Comparison of ENCODE assay signal across 11 cellular contexts in the genomic region with DNA sequence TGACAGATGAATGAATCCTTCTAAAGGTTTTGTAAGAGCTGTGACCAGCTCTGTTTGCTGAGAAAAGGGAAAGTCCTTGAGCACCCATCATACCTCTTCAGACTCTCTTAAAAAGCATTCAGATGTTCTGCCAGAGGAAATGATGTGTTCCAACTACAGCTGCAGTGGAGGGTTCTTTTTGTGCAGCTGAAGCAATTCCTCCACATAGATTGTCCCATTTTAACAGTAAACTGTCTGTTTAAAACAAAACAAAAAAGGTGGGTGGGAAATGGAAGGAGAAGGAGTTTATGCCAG.
DNase-seq lines count a peak whose midpoint lies in the region; ATAC-seq and TF ChIP-seq lines count a peak whose summit lies in the region.
"Had no signal": no experiment of that assay in that cellular context is flagged by ENCODE, and none has a peak within 500 bp of the region (broad histone marks: within the 10 kb centered on the region; RNA-seq: fewer than 3 reads in every experiment).

No MANE protein-coding gene starts in this region.

- peak overlapping the region; percentile 52 for H3K27ac ChIP-seq in HEK293 (ENCODE audit: extremely low read depth, low read depth, low read length)
- no peak overlapping the region for H3K27ac ChIP-seq in SK-N-SH (ENCODE audit: low read depth in 2 of 2, low read length in 1 of 2)
- H3K27ac ChIP-seq: skin epidermis had no signal

- no peak for ATAC-seq in HG02870 (IDR thresholded peaks at IDR 0.05; ENCODE audit: unreplicated experiment)
- ATAC-seq in HG02938 (IDR thresholded peaks at IDR 0.05; ENCODE audit: unreplicated experiment) = no peak

- no peaks in the 10 kb centered on the region for H3K9me2 ChIP-seq in SK-N-SH

- DNase-seq in GM06990 (ENCODE audit: extremely low read depth, insufficient read length) (peak; percentile 26), SK-N-SH (no peak), medulla oblongata (ENCODE audit: extremely low spot score) (peak; percentile 11), SIG-M5 treated with dmso at 0.1 percent for 504 hours (lab: John Stamatoyannopoulos, UW; ENCODE audit: unreplicated experiment) (no peak), GOT3 (lab: John Stamatoyannopoulos, UW) (no peak)
- DNase-seq: SHP77 treated with DMSO at 0.1 percent for 48 hours had no signal

- TF ChIP-seq RAD21 in SK-N-SH (IDR thresholded peaks at IDR 0.05; ENCODE audit: low read length) = no peak

- POLR2A ChIA-PET in HEK293 (lab: Yijun Ruan, JAX) = no interaction called here
- POLR2A ChIA-PET in SK-N-SH (lab: Yijun Ruan, JAX) = no interaction called here

- no peak overlapping the region for H2AFZ ChIP-seq in SK-N-SH (ENCODE audit: low read depth)

- H3K9ac ChIP-seq in SK-N-SH = no peak overlapping the region

- H3K4me3 ChIP-seq in GM06990 (replicated peaks; ENCODE audit: low read depth, low read length) = no peak overlapping the region
- H3K4me3 ChIP-seq in HEK293 (ENCODE audit: low read depth, low read length) = no peak overlapping the region
- no peak overlapping the region for H3K4me3 ChIP-seq in SK-N-SH (ENCODE audit: low read depth in 2 of 2, low read length in 1 of 2)
- H3K4me3 ChIP-seq: skin epidermis had no signal

- peaks cover 40% of the 10 kb centered on the region for H3K4me1 ChIP-seq in HEK293 (ENCODE audit: control insufficient read depth, insufficient read depth, low read length)
- H3K4me1 ChIP-seq in SK-N-SH (ENCODE audit: control insufficient read depth in 1 of 2, insufficient read depth in 2 of 2, low read depth in 1 of 2, low read length in 1 of 2) = peaks cover 7 to 45% of the 10 kb centered on the region in 2 experiments; a peak in 3 of 4 replicates

- H3K27me3 ChIP-seq in GM06990 (replicated peaks; ENCODE audit: control insufficient read depth, insufficient read depth, low read length) = no peaks in the 10 kb centered on the region
- H3K27me3 ChIP-seq in SK-N-SH (ENCODE audit: insufficient read depth) = no peaks in the 10 kb centered on the region
- H3K27me3 ChIP-seq: BE2C had no signal

- TF ChIP-seq EP300 in SK-N-SH (IDR thresholded peaks at IDR 0.05; ENCODE audit: borderline replicate concordance in 1 of 2, low read depth in 1 of 2, low read length in 1 of 2) = no peak

- no peaks in the 10 kb centered on the region for H3K79me2 ChIP-seq in SK-N-SH (ENCODE audit: insufficient read depth)

- no peaks in the 10 kb centered on the region for H3K36me3 ChIP-seq in GM06990 (ENCODE audit: control insufficient read depth, insufficient read depth, low read length)
- H3K36me3 ChIP-seq in HEK293 (ENCODE audit: control insufficient read depth in 2 of 2, insufficient read depth in 1 of 2, low read length in 2 of 2) = no peaks in the 10 kb centered on the region
- no peaks in the 10 kb centered on the region for H3K36me3 ChIP-seq in SK-N-SH (replicated peaks in 1 of 2; ENCODE audit: control insufficient read depth in 1 of 2, insufficient read depth in 2 of 2, low read length in 1 of 2)
- H3K36me3 ChIP-seq: BE2C had no signal

- CTCF ChIA-PET in HEK293 (lab: Yijun Ruan, JAX) (interaction anchor here (0.8 to 1.1 kb wide), 2 partner anchors 10 to 198 kb away, joined by 3 read pairs; no protein-coding TSS in a partner anchor), SK-N-SH (lab: Yijun Ruan, JAX) (interaction anchor here (0.8 to 3.1 kb wide), 6 partner anchors 9 to 735 kb away, joined by 3 to 9 read pairs (median 5); no protein-coding TSS in a partner anchor)

- H4K20me1 ChIP-seq in SK-N-SH (ENCODE audit: insufficient read depth) = peaks cover 6% of the 10 kb centered on the region

- peak overlapping the region; percentile 48 for H3K4me2 ChIP-seq in SK-N-SH

- H3K9me3 ChIP-seq in HEK293 (ENCODE audit: control insufficient read depth, insufficient read depth, low read depth, low read length) = no peaks in the 10 kb centered on the region
- no peaks in the 10 kb centered on the region for H3K9me3 ChIP-seq in SK-N-SH
- H3K9me3 ChIP-seq: BE2C had no signal

- no peak for TF ChIP-seq CTCF in GM06990 (IDR thresholded peaks at IDR 0.05; ENCODE audit: insufficient read depth, low read length, poor library complexity, severe bottlenecking)
- no peak for TF ChIP-seq CTCF in HEK293 (tag by site-specific recombination; IDR thresholded peaks at IDR 0.05)
- TF ChIP-seq CTCF in SK-N-SH (IDR thresholded peaks at IDR 0.05) = no peak

- peaks cover 3% of the 10 kb centered on the region for H3F3A ChIP-seq in SK-N-SH (replicated peaks; ENCODE audit: insufficient read depth)

TF ChIP-seq in HEK293, 187 proteins besides CTCF, POLR2A, EP300 and RAD21:
- no peak for TF ChIP-seq ZNF37A (tag by site-specific recombination; IDR thresholded peaks at IDR 0.05)
TF ChIP-seq in HEK293: peak in this region for 0.

TF ChIP-seq in SK-N-SH, 30 proteins besides CTCF, POLR2A, EP300 and RAD21:
- no peak for TF ChIP-seq RFX5 (IDR thresholded peaks at IDR 0.05; ENCODE audit: low read length)
- no peak for TF ChIP-seq TAF1 (IDR thresholded peaks at IDR 0.05; ENCODE audit: borderline replicate concordance, low read depth, low read length)
- TF ChIP-seq, protein P1, sequence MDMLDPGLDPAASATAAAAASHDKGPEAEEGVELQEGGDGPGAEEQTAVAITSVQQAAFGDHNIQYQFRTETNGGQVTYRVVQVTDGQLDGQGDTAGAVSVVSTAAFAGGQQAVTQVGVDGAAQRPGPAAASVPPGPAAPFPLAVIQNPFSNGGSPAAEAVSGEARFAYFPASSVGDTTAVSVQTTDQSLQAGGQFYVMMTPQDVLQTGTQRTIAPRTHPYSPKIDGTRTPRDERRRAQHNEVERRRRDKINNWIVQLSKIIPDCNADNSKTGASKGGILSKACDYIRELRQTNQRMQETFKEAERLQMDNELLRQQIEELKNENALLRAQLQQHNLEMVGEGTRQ (IDR thresholded peaks at IDR 0.05; ENCODE audit: borderline replicate concordance, low read depth, low read length) = no peak
- no peak for TF ChIP-seq TEAD4 (IDR thresholded peaks at IDR 0.05; ENCODE audit: borderline replicate concordance, insufficient read depth)
- no peak for TF ChIP-seq FOXM1 (IDR thresholded peaks at IDR 0.05; ENCODE audit: low read depth)
- TF ChIP-seq MEF2A (IDR thresholded peaks at IDR 0.05; ENCODE audit: borderline replicate concordance, low read depth) = no peak
- no peak for TF ChIP-seq YY1 (IDR thresholded peaks at IDR 0.05; ENCODE audit: low read depth)
- no peak for TF ChIP-seq NRF1 (IDR thresholded peaks at IDR 0.05; ENCODE audit: low read depth, low read length)
- no peak for TF ChIP-seq EZH2phosphoT487 (IDR thresholded peaks at IDR 0.05; ENCODE audit: borderline replicate concordance, low read depth)
- TF ChIP-seq SIN3A (IDR thresholded peaks at IDR 0.05; ENCODE audit: borderline replicate concordance, low read depth, low read length) = no peak
- no peak for TF ChIP-seq FOSL2 (IDR thresholded peaks at IDR 0.05; ENCODE audit: borderline replicate concordance, low read depth)
- no peak for TF ChIP-seq IRF3 (IDR thresholded peaks at IDR 0.05; ENCODE audit: low read depth, low read length)
TF ChIP-seq in SK-N-SH: peak in this region for 0.

Comparison
In these comparisons a context has a peak if more than half of its experiments do, and no peak if none do; other contexts are left out.
1. DNase-seq: peak in GM06990 (single experiment) and medulla oblongata (single experiment); none in SK-N-SH (single experiment), SIG-M5 treated with dmso at 0.1 percent for 504 hours (single experiment) and GOT3 (single experiment).